Comparison of ENCODE assay signal across 8 cellular contexts in genomic region chr1:26787706-26788514, GRCh38. TPM values are rescaled to one million over a fixed set of nuclear protein-coding genes. Genes with fewer than 3 reads are reported as not detected.
DNase-seq lines count a peak whose midpoint lies in the region; ATAC-seq lines count a peak whose summit lies in the region.

PIGV (plus strand) TSS chr1:26787950; CDS start chr1:26790816, 2,866 bp downstream.

- 0% methylated on average over 54 to 63 of the region's 63 CpGs for WGBS in esophagus, 2 donors

- peak within 1 kb of the TSS; percentile 98 for H3K27ac ChIP-seq in esophagus (ENCODE audit: low read depth in 2 of 2, low read length in 1 of 2)
- H3K27ac ChIP-seq in muscle layer of duodenum (ENCODE audit: low read length) = peak within 1 kb of the TSS; percentile 99

- no peaks in the 10 kb centered on the region for H3K9me3 ChIP-seq in esophagus (ENCODE audit: control insufficient read depth in 2 of 2, insufficient read depth in 1 of 2, low read depth in 1 of 2, low read length in 1 of 2)
- no peaks in the 10 kb centered on the region for H3K9me3 ChIP-seq in muscle layer of duodenum (ENCODE audit: control insufficient read depth in 1 of 2, low read length in 2 of 2)

- peaks cover 6% of the 10 kb centered on the region for H3K36me3 Mint-ChIP-seq in IgD-negative memory B cell

- H3K27me3 Mint-ChIP-seq in IgD-negative memory B cell = peaks cover 1% of the 10 kb centered on the region

- H3K4me3 Mint-ChIP-seq in IgD-negative memory B cell = peak within 1 kb of the TSS; percentile 94 to 99 (median 98)

- peak within 1 kb of the TSS; percentile 94 to 99 (median 97) for H3K27ac Mint-ChIP-seq in IgD-negative memory B cell

- H3K27me3 ChIP-seq in esophagus (ENCODE audit: control insufficient read depth in 1 of 2, insufficient read depth in 2 of 2, low read length in 2 of 2) (no peaks in the 10 kb centered on the region), muscle layer of duodenum (ENCODE audit: low read depth, low read length) (no peaks in the 10 kb centered on the region)

- DNase-seq in DMS 273 treated with DMSO at 0.1 percent for 48 hours (lab: John Stamatoyannopoulos, UW) = peak; percentile 52
- peak; percentile 57 for DNase-seq in OCI-M2 (lab: John Stamatoyannopoulos, UW; ENCODE audit: unreplicated experiment)
- DNase-seq in activated T-cell treated with anti-CD3 and anti-CD28 coated beads for 48 hours (ENCODE audit: low read depth) = peak; percentile 89
- DNase-seq in stimulated activated CD8-positive, alpha-beta memory T cell treated with anti-CD3 and anti-CD28 coated beads, Interleukin-7, amount 100 ng/mL, for 4 hours (ENCODE audit: low read depth in 2 of 2) = peak; percentile 76 to 83

- no peaks in the 10 kb centered on the region for H3K9me3 Mint-ChIP-seq in IgD-negative memory B cell

- H3K4me1 Mint-ChIP-seq in IgD-negative memory B cell = peaks cover 29 to 52% (median 48%) of the 10 kb centered on the region in 3 donors

- H3K4me3 ChIP-seq in esophagus (ENCODE audit: low read depth in 1 of 2, low read length in 2 of 2) (peak within 1 kb of the TSS; percentile 74), muscle layer of duodenum (ENCODE audit: low read depth in 1 of 2, low read length in 2 of 2) (peak within 1 kb of the TSS; percentile 83 to 87)

- H3K4me1 ChIP-seq in esophagus (ENCODE audit: control insufficient read depth in 2 of 2, insufficient read depth in 2 of 2, low read length in 1 of 2) (peaks cover 0 to 9% of the 10 kb centered on the region in 2 donors), muscle layer of duodenum (ENCODE audit: control insufficient read depth in 1 of 2, insufficient read depth in 2 of 2, low read length in 2 of 2) (peaks cover 26 to 48% of the 10 kb centered on the region in 2 donors)

- H3K36me3 ChIP-seq in esophagus (ENCODE audit: control insufficient read depth in 2 of 2, insufficient read depth in 2 of 2, low read length in 1 of 2) (no peaks in the 10 kb centered on the region), muscle layer of duodenum (ENCODE audit: control insufficient read depth in 1 of 2, insufficient read depth in 2 of 2, low read length in 2 of 2) (peaks cover 6 to 13% of the 10 kb centered on the region in 2 donors)

- ATAC-seq in GM21526 (IDR thresholded peaks at IDR 0.05; ENCODE audit: low FRiP score, unreplicated experiment) = peak; percentile 64

RNA-seq across cellular contexts. Expression of gene PIGV, which starts in this region (rescaled TPM):
- polyA plus RNA-seq in IgD-negative memory B cell (10.6 TPM), esophagus (1 to 10 TPM; 5.1 to 7.1 TPM)

Comparison
In these comparisons a context has a peak if more than half of its experiments do, and no peak if none do; other contexts are left out.
1. Peak in every context shown above with its lines: DNase-seq, ATAC-seq, H3K4me3 ChIP-seq and H3K27ac ChIP-seq.